Comparison of ENCODE assay signal across 12 cellular contexts in the genomic region with DNA sequence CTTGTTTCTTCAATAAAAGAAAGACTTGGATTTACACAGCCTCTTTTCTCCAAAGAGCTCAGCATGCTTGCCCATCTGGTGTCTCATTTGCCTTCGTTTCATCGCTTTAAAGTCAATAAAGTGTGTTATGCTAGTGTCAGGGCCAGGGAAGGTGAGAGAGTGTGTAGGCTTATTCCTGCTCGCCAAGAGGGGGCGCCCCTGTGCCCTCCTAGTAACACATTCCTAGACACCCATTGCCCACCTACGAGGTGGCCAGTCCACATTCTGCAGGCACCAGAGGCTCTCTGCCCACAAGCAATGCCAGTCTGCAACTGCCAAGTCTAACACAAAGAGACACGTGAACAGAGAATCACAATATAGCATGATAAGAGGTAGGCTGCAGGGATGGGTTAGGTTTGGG. TPM values are rescaled to one million over a fixed set of nuclear protein-coding genes. Genes with fewer than 3 reads are reported as not detected.
DNase-seq lines count a peak whose midpoint lies in the region; ATAC-seq and TF ChIP-seq lines count a peak whose summit lies in the region.
"Had no signal": no experiment of that assay in that cellular context is flagged by ENCODE, and none has a peak within 500 bp of the region (broad histone marks: within the 10 kb centered on the region; RNA-seq: fewer than 3 reads in every experiment).

No MANE protein-coding gene starts in this region.

- H3K4me3 ChIP-seq in GM12875 (ENCODE audit: low read depth, low read length) = no peak overlapping the region
- no peak overlapping the region for H3K4me3 ChIP-seq in RWPE2 (ENCODE audit: severe bottlenecking)
- no peak overlapping the region for H3K4me3 ChIP-seq in fibroblast of villous mesenchyme (ENCODE audit: low read depth, low read length)
- H3K4me3 ChIP-seq in MG63 = no peak overlapping the region

- no peak for DNase-seq in RWPE2 (ENCODE audit: low spot score)
- DNase-seq in fibroblast of villous mesenchyme (ENCODE audit: low read depth) = no peak
- DNase-seq in SHP77 (lab: John Stamatoyannopoulos, UW) = no peak
- no peak for DNase-seq in MG63
- DNase-seq in activated T-helper 2 cell treated with anti-CD3 and anti-CD28 coated beads, Interferon-gamma antibody, Interleukin-2, Interleukin-4, amounts not matched to agents 10 μg/mL and 5 μg/mL and 100 μg/mL, durations not matched to agents 14 hours and 24 hours and 36 hours (ENCODE audit: low spot score) = no peak
- no peak for DNase-seq in NCI-H1105 treated with DMSO at 0.1 percent for 48 hours (lab: John Stamatoyannopoulos, UW)
- DNase-seq: activated effector memory CD4-positive, alpha-beta T cell treated with Interleukin-2 at 50 U/mL for 16 hours; stimulated activated CD4-positive, alpha-beta T cell treated with anti-CD3 and anti-CD28 coated beads, Interleukin-4, amount 100 ng/mL, for 24 hours; T1000 had no signal

- no peaks in the 10 kb centered on the region for H3K36me3 Mint-ChIP-seq in activated T-helper 2 cell treated with anti-CD3 and anti-CD28 coated beads, Interferon-gamma antibody, Interleukin-2, Interleukin-4, amounts not matched to agents 10 μg/mL and 5 μg/mL and 100 μg/mL, durations not matched to agents 14 hours and 24 hours and 36 hours (ENCODE audit: low read depth)

- no peak overlapping the region for H3K27ac Mint-ChIP-seq in activated T-helper 2 cell treated with anti-CD3 and anti-CD28 coated beads, Interferon-gamma antibody, Interleukin-2, Interleukin-4, amounts not matched to agents 10 μg/mL and 5 μg/mL and 100 μg/mL, durations not matched to agents 14 hours and 24 hours and 36 hours

- peaks cover 7% of the 10 kb centered on the region for H3K27me3 Mint-ChIP-seq in activated T-helper 2 cell treated with anti-CD3 and anti-CD28 coated beads, Interferon-gamma antibody, Interleukin-2, Interleukin-4, amounts not matched to agents 10 μg/mL and 5 μg/mL and 100 μg/mL, durations not matched to agents 14 hours and 24 hours and 36 hours (ENCODE audit: low read depth)

- intact Hi-C loops in activated T-helper 2 cell treated with anti-CD3 and anti-CD28 coated beads, Interferon-gamma antibody, Interleukin-2, Interleukin-4, amounts not matched to agents 10 μg/mL and 5 μg/mL and 100 μg/mL, durations not matched to agents 14 hours and 24 hours and 36 hours (cut with micrococcal nuclease) = loop anchor here (10.0 kb wide), 4 partner anchors 301 to 1261 kb away; partner anchors contain the start of genes CCDC148 and PKP4

- no peaks in the 10 kb centered on the region for H3K4me1 Mint-ChIP-seq in activated T-helper 2 cell treated with anti-CD3 and anti-CD28 coated beads, Interferon-gamma antibody, Interleukin-2, Interleukin-4, amounts not matched to agents 10 μg/mL and 5 μg/mL and 100 μg/mL, durations not matched to agents 14 hours and 24 hours and 36 hours (ENCODE audit: low read depth)

- H3K9me3 ChIP-seq in RWPE2 (ENCODE audit: severe bottlenecking) = no peaks in the 10 kb centered on the region
- no peaks in the 10 kb centered on the region for H3K9me3 ChIP-seq in MG63
- H3K9me3 ChIP-seq: neutrophil had no signal

- no peak overlapping the region for H3K4me3 Mint-ChIP-seq in activated T-helper 2 cell treated with anti-CD3 and anti-CD28 coated beads, Interferon-gamma antibody, Interleukin-2, Interleukin-4, amounts not matched to agents 10 μg/mL and 5 μg/mL and 100 μg/mL, durations not matched to agents 14 hours and 24 hours and 36 hours (ENCODE audit: low read depth)

- H3K36me3 ChIP-seq in RWPE2 (ENCODE audit: low read depth) (no peaks in the 10 kb centered on the region), MG63 (no peaks in the 10 kb centered on the region)
- H3K36me3 ChIP-seq: neutrophil had no signal

- H3K27ac ChIP-seq in C4-2B = no peak overlapping the region
- H3K27ac ChIP-seq in RWPE2 (ENCODE audit: poor library complexity, severe bottlenecking) = no peak overlapping the region
- H3K27ac ChIP-seq: neutrophil had no signal

- TF ChIP-seq CTCF in C4-2B (conservative IDR thresholded peaks at IDR 0.05) (peak; percentile 47), GM12875 (IDR thresholded peaks at IDR 0.05; ENCODE audit: borderline replicate concordance, insufficient read depth, low read depth, low read length) (peak; percentile 65), RWPE2 (IDR thresholded peaks at IDR 0.05; ENCODE audit: poor library complexity, severe bottlenecking) (peak; percentile 33), fibroblast of villous mesenchyme (IDR thresholded peaks at IDR 0.05; ENCODE audit: insufficient read depth, low read depth, low read length) (peak; percentile 39)

- H3K4me1 ChIP-seq in RWPE2 (ENCODE audit: insufficient read depth, poor library complexity, severe bottlenecking) = no peaks in the 10 kb centered on the region

- no peaks in the 10 kb centered on the region for H3K9me3 Mint-ChIP-seq in activated T-helper 2 cell treated with anti-CD3 and anti-CD28 coated beads, Interferon-gamma antibody, Interleukin-2, Interleukin-4, amounts not matched to agents 10 μg/mL and 5 μg/mL and 100 μg/mL, durations not matched to agents 14 hours and 24 hours and 36 hours

- no peak for ATAC-seq in RWPE2 (ENCODE audit: low read depth)

- H3K27me3 ChIP-seq in RWPE2 (ENCODE audit: insufficient read depth, poor library complexity, severe bottlenecking) (no peaks in the 10 kb centered on the region), MG63 (no peaks in the 10 kb centered on the region)

RNA-seq across cellular contexts. Expression of gene DAPL1, which starts 39.4 kb away (rescaled TPM):
- not detected in 2 replicates for total RNA-seq in fibroblast of villous mesenchyme
- not detected in 2 replicates for total RNA-seq in MG63 (2014; rRNA removed; shearing (Covaris generic); ENCODE audit: low replicate concordance)
- not detected in 2 replicates for total RNA-seq in activated T-helper 2 cell treated with anti-CD3 and anti-CD28 coated beads, Interferon-gamma antibody, Interleukin-2, Interleukin-4, amounts not matched to agents 10 μg/mL and 5 μg/mL and 100 μg/mL, durations not matched to agents 14 hours and 24 hours and 36 hours
